Comparison of ENCODE assay signal across 1 cellular context in genomic region chr10:22333167-22333566, GRCh38.
A peak's percentile ranks its signal among the peaks of the same experiment; 100 is the strongest.
TF ChIP-seq lines count a peak whose summit lies in the region.

No MANE protein-coding gene starts in this region.

TF ChIP-seq in H1, 55 proteins besides CTCF, POLR2A, EP300 and RAD21:
- TF ChIP-seq KDM1A (IDR thresholded peaks at IDR 0.05; ENCODE audit: borderline replicate concordance, low read length) (no peak), HDAC6 (IDR thresholded peaks at IDR 0.05; ENCODE audit: low read depth, low read length) (no peak), FOSL1 (IDR thresholded peaks at IDR 0.05; ENCODE audit: insufficient read depth, low read depth, low read length) (no peak), TBP (IDR thresholded peaks at IDR 0.05; ENCODE audit: low read depth, low read length) (no peak), CBX8 (IDR thresholded peaks at IDR 0.05; ENCODE audit: borderline replicate concordance, low read depth, low read length) (peak; percentile 19; the same call in 1 of the 2 replicates)
